ENCODE assay signal across 31 cellular contexts in the genomic region with DNA sequence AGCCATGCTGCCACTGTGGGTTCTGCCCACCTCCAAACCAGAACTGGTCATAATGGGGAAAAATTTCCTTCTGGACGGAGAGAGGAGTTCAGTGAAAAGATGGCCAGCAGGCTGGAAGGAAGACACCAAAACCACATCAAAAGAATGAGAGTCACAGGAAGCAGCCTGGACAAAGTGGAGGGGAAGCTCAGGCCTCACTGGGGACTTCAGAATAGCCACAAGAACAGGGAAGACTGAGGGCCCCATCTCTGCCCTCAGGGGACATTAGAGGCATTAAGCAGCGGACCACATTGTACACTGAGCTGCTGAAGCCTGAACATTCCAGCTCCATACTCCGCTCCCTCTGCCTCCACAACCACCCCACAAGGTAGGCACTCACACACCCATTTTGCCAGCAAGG.
"Had no signal": no experiment of that assay in that cellular context is flagged by ENCODE, and none has a peak within 500 bp of the region (broad histone marks: within the 10 kb centered on the region; RNA-seq: fewer than 3 reads in every experiment).

No MANE protein-coding gene starts in this region.

- H3K4me3 Mint-ChIP-seq: activated CD8-positive, alpha-beta T cell treated with anti-CD3 and anti-CD28 coated beads for 36 hours; activated naive CD4-positive, alpha-beta T cell treated with anti-CD3 and anti-CD28 coated beads, Interleukin-2, amount 50 U/mL, for 24 hours; activated naive CD8-positive, alpha-beta T cell treated with anti-CD3 and anti-CD28 coated beads, Interleukin-2, amount 10 ng/mL, durations not matched to agents 7 days and 5 days had no signal

- H3K36me3 ChIP-seq: ascending aorta, MG63, Peyer's patch, WERI-Rb-1 had no signal

- H3K36me3 Mint-ChIP-seq: activated naive CD4-positive, alpha-beta T cell treated with anti-CD3 and anti-CD28 coated beads, Interleukin-2, amount 50 U/mL, for 24 hours; activated naive CD8-positive, alpha-beta T cell treated with anti-CD3 and anti-CD28 coated beads, Interleukin-2, amount 10 ng/mL, durations not matched to agents 7 days and 5 days had no signal

- ATAC-seq: activated CD8-positive, alpha-beta T cell treated with anti-CD3 and anti-CD28 coated beads for 36 hours; PC-3; Right ventricle myocardium inferior; SK-N-SH treated with all-trans-retinoic acid at 6 μM for 48 hours had no signal

- H3K27ac ChIP-seq: ascending aorta, Peyer's patch, RWPE1, WERI-Rb-1 had no signal

- H3K9me3 Mint-ChIP-seq: activated CD8-positive, alpha-beta T cell treated with anti-CD3 and anti-CD28 coated beads for 36 hours; activated naive CD4-positive, alpha-beta T cell treated with anti-CD3 and anti-CD28 coated beads, Interleukin-2, amount 50 U/mL, for 24 hours; activated naive CD8-positive, alpha-beta T cell treated with anti-CD3 and anti-CD28 coated beads, Interleukin-2, amount 10 ng/mL, durations not matched to agents 7 days and 5 days; activated T-helper 2 cell treated with anti-CD3 and anti-CD28 coated beads, Interferon-gamma antibody, Interleukin-2, Interleukin-4, amounts not matched to agents 10 μg/mL and 5 μg/mL and 100 μg/mL, durations not matched to agents 14 hours and 24 hours and 36 hours had no signal

- H3K9me3 ChIP-seq: ascending aorta, MG63, Peyer's patch had no signal

- H3K27me3 ChIP-seq: ascending aorta, MG63, Peyer's patch had no signal

- H3K4me3 ChIP-seq: ascending aorta, MG63, Peyer's patch had no signal

- DNase-seq: activated CD4-positive, alpha-beta T cell treated with anti-CD3 and anti-CD28 coated beads for 1 hour; activated CD4-positive, alpha-beta T cell treated with anti-CD3 and anti-CD28 coated beads for 48 hours; activated CD4-positive, CD25-positive, alpha-beta regulatory T cell; activated CD8-positive, alpha-beta T cell treated with anti-CD3 and anti-CD28 coated beads for 36 hours; activated gamma-delta T cell; activated naive CD4-positive, alpha-beta T cell treated with Interleukin-2 at 50 U/mL for 16 hours; activated naive CD8-positive, alpha-beta T cell treated with anti-CD3 and anti-CD28 coated beads, Interleukin-2, amount 10 ng/mL, durations not matched to agents 7 days and 5 days; activated T-cell treated with anti-CD3 and anti-CD28 coated beads, Interleukin-2, amount 50 U/mL, for 1 hour; amygdala; Karpas-422; MG63; NCI-H1048; NCI-H1436 treated with DMSO at 0.1 percent for 48 hours; NCI-H1694 treated with DMSO at 0.1 percent for 48 hours; NCI-H2029; NCI-H345; NCI-H524 treated with DMSO at 0.1 percent for 48 hours; NK-92 treated with Interleukin-12 subunit alpha and Interleukin-12 subunit beta, amount 100 ng/mL, for 24 hours; PC-3; Peyer's patch; SIG-M5; T-helper 1 cell; T-helper 2 cell; T-helper 9 cell; WERI-Rb-1 had no signal

- H3K4me1 Mint-ChIP-seq: activated naive CD4-positive, alpha-beta T cell treated with anti-CD3 and anti-CD28 coated beads, Interleukin-2, amount 50 U/mL, for 24 hours; activated naive CD8-positive, alpha-beta T cell treated with anti-CD3 and anti-CD28 coated beads, Interleukin-2, amount 10 ng/mL, durations not matched to agents 7 days and 5 days had no signal

- H3K4me1 ChIP-seq: ascending aorta, Peyer's patch had no signal
